In genomic region chr13:46051958-46052313, GRCh38 we compare ENCODE assay signal across 8 cellular contexts. TPM values are rescaled to one million over a fixed set of nuclear protein-coding genes. Genes with fewer than 3 reads are reported as not detected.
A peak's percentile ranks its signal among the peaks of the same experiment; 100 is the strongest.
DNase-seq lines count a peak whose midpoint lies in the region; ATAC-seq and TF ChIP-seq lines count a peak whose summit lies in the region.

No MANE protein-coding gene starts in this region.

- ATAC-seq in GM18867 (IDR thresholded peaks at IDR 0.05; ENCODE audit: unreplicated experiment) (peak; percentile 3), HG03520 (IDR thresholded peaks at IDR 0.05; ENCODE audit: unreplicated experiment) (no peak), GM19023 (IDR thresholded peaks at IDR 0.05; ENCODE audit: unreplicated experiment) (no peak)

- no peaks in the 10 kb centered on the region for H3K36me3 ChIP-seq in colonic mucosa
- H3K36me3 ChIP-seq in muscle layer of colon (ENCODE audit: insufficient read depth, low read length), result no peaks in the 10 kb centered on the region

- intact Hi-C loops in colonic mucosa (cut with DNase I), result no loop called here

- no peak for DNase-seq in Jurkat, Clone E6-1 (ENCODE audit: low read depth, low spot score)
- DNase-seq in colonic mucosa, result no peak
- DNase-seq in NCI-H226, result no peak
- no peak for DNase-seq in cortex of kidney (lab: John Stamatoyannopoulos, UW)

- H3K27me3 ChIP-seq in colonic mucosa (no peaks in the 10 kb centered on the region), muscle layer of colon (ENCODE audit: control insufficient read depth in 1 of 2, insufficient read depth in 2 of 2, low read length in 2 of 2) (no peaks in the 10 kb centered on the region)

- H3K4me3 ChIP-seq in Jurkat, Clone E6-1 (ENCODE audit: low read length), result peak overlapping the region; percentile 75
- H3K4me3 ChIP-seq in colonic mucosa, result peak overlapping the region; percentile 76
- peak overlapping the region; percentile 78 to 88 for H3K4me3 ChIP-seq in muscle layer of colon (ENCODE audit: low read depth in 1 of 2, low read length in 2 of 2)

- TF ChIP-seq CTCF in colonic mucosa (IDR thresholded peaks at IDR 0.05), result no peak

- peak overlapping the region; percentile 84 to 89 for H3K9ac ChIP-seq in colonic mucosa (ENCODE audit: low read depth in 2 of 2, low read length in 2 of 2)
- H3K9ac ChIP-seq in muscle layer of colon (ENCODE audit: low read length), result peak overlapping the region; percentile 85

- H3K4me1 ChIP-seq in colonic mucosa (peaks cover 7% of the 10 kb centered on the region), muscle layer of colon (ENCODE audit: insufficient read depth, low read length) (peaks cover 14% of the 10 kb centered on the region)

- H3K27ac ChIP-seq in colonic mucosa (peak overlapping the region; percentile 87), muscle layer of colon (ENCODE audit: low read depth, low read length) (peak overlapping the region; percentile 74)

- H3K9me3 ChIP-seq in colonic mucosa, result no peaks in the 10 kb centered on the region
- H3K9me3 ChIP-seq in muscle layer of colon (ENCODE audit: low read length), result no peaks in the 10 kb centered on the region

RNA-seq across cellular contexts. Expression of gene ZC3H13, which starts 0.6 kb away (rescaled TPM):
- 16.1 TPM for polyA plus RNA-seq in Jurkat, Clone E6-1 (2012; ENCODE audit: insufficient read depth, insufficient read length)
- total RNA-seq in colonic mucosa, result 10 to 100 TPM; 23.2 to 37.5 TPM

RNA-seq across cellular contexts. Expression of gene CPB2, which starts 52.9 kb away (rescaled TPM):
- polyA plus RNA-seq in Jurkat, Clone E6-1 (2012; ENCODE audit: insufficient read depth, insufficient read length), result 0.69 TPM
- total RNA-seq in colonic mucosa, result under 1 TPM in 1 of 2 donors, not detected in 1; 0.40 TPM
